In the genomic region with DNA sequence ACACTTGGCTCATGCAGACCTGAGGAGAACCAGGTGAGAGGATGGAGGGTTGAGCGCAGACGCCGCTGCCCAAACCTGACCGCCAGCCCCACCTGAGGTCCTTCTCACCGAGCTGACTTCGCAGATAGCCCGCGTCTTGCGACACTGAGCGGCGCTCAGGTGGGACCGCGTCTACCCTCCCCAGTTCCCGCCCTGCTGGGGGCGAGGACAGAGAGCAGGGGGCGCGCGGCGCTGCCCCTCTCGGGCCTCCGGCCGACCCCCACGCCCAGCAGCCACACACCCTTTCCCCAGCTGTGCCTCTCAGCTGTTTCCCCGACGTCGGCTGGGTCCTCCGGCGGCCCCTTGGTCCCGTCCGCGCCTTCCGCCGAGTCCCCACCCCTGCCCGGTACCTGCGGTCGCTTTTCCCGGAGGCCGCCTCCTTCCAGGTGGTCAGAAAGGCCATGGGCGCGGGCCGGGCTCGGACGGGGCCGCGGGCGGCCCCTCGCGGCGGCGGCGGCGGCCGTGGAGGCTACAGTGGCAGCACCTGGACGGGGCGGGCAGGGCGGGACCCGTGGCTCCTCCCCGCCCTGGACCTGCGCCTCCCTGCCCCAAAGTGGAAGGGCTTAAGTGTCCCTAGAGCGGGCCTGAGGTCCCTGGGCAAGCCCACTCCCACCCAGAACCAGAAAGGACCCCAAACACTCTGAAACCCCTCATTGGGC, we compare ENCODE assay signal across 10 cellular contexts. TPM values are rescaled to one million over a fixed set of nuclear protein-coding genes. Genes with fewer than 3 reads are reported as not detected.
A peak's percentile ranks its signal among the peaks of the same experiment; 100 is the strongest.
DNase-seq lines count a peak whose midpoint lies in the region; ATAC-seq and TF ChIP-seq lines count a peak whose summit lies in the region.
"Had no signal": no experiment of that assay in that cellular context is flagged by ENCODE, and none has a peak within 500 bp of the region (broad histone marks: within the 10 kb centered on the region; RNA-seq: fewer than 3 reads in every experiment).

No MANE protein-coding gene starts in this region.

- H2BK120ac ChIP-seq in mesenchymal stem cell (ENCODE audit: low read depth, low read length) = no peak overlapping the region

- intact Hi-C loops in A673 (cut with micrococcal nuclease; ENCODE audit: unreplicated experiment) = loop anchor here (10.0 kb wide), 1 partner anchor 420 kb away; no protein-coding TSS in a partner anchor

- H3K79me1 ChIP-seq in mesenchymal stem cell (replicated peaks; ENCODE audit: low read length, poor library complexity, severe bottlenecking) = no peaks in the 10 kb centered on the region

- H3K9ac ChIP-seq in endodermal cell (ENCODE audit: extremely low read depth, low read length, poor library complexity, severe bottlenecking) (no peak overlapping the region), mesenchymal stem cell (ENCODE audit: low read length) (no peak overlapping the region)

- no peak overlapping the region for H3K4ac ChIP-seq in mesenchymal stem cell (ENCODE audit: low read depth in 1 of 2, low read length in 2 of 2)

- H3K27me3 ChIP-seq in endodermal cell (ENCODE audit: control insufficient read depth, insufficient read depth, low read length, poor library complexity, severe bottlenecking) = peaks cover 29% of the 10 kb centered on the region
- H3K27me3 ChIP-seq in mesenchymal stem cell (ENCODE audit: control insufficient read depth in 1 of 2, insufficient read depth in 1 of 2, low read length in 2 of 2) = peaks cover 40 to 46% of the 10 kb centered on the region in 2 experiments
- no peaks in the 10 kb centered on the region for H3K27me3 ChIP-seq in A673 (replicated peaks; ENCODE audit: insufficient read depth, low read depth, low read length, poor library complexity)

- H3K4me3 ChIP-seq in endodermal cell (ENCODE audit: low read length) (no peak overlapping the region), mesenchymal stem cell (ENCODE audit: insufficient read depth in 1 of 2, low read depth in 1 of 2, low read length in 2 of 2) (no peak overlapping the region), A673 (ENCODE audit: low read depth, low read length, poor library complexity, severe bottlenecking) (no peak overlapping the region)

- no peaks in the 10 kb centered on the region for H3K9me3 ChIP-seq in endodermal cell (ENCODE audit: control insufficient read depth, low read length)
- H3K9me3 ChIP-seq in mesenchymal stem cell (ENCODE audit: control insufficient read depth, low read length) = no peaks in the 10 kb centered on the region
- no peaks in the 10 kb centered on the region for H3K9me3 ChIP-seq in A673 (ENCODE audit: low read depth, low read length, poor library complexity, severe bottlenecking)

- peak; percentile 8; the same call in 1 of the 2 replicates for TF ChIP-seq RAD21 in Ishikawa (IDR thresholded peaks at IDR 0.05; ENCODE audit: low read depth)

- POLR2A ChIA-PET in A673 (lab: Charles Lee; ENCODE audit: low non-redundant PET) = no interaction called here

- CTCF ChIA-PET in A673 (lab: Charles Lee) = no interaction called here

- H2BK5ac ChIP-seq in mesenchymal stem cell (ENCODE audit: low read depth, low read length, poor library complexity, severe bottlenecking) = no peak overlapping the region

- no peak overlapping the region for H4K8ac ChIP-seq in mesenchymal stem cell (ENCODE audit: low read length)

- peaks cover 26% of the 10 kb centered on the region for H3K4me1 Mint-ChIP-seq in endodermal cell

- H3K4me2 ChIP-seq in mesenchymal stem cell (ENCODE audit: low read length, poor library complexity, severe bottlenecking) = peak overlapping the region; percentile 57

- H4K91ac ChIP-seq in mesenchymal stem cell (ENCODE audit: low read length) = no peak overlapping the region

- H2AFZ ChIP-seq in mesenchymal stem cell (ENCODE audit: low read depth, low read length) = no peak overlapping the region

- ATAC-seq in GM18511 (IDR thresholded peaks at IDR 0.05; ENCODE audit: unreplicated experiment) (no peak), GM21786 (IDR thresholded peaks at IDR 0.05; ENCODE audit: unreplicated experiment) (no peak)

- H3K36me3 Mint-ChIP-seq in endodermal cell (ENCODE audit: low read depth) = no peaks in the 10 kb centered on the region

- no peak overlapping the region for H3K18ac ChIP-seq in mesenchymal stem cell (ENCODE audit: low read depth in 1 of 2, low read length in 2 of 2)

- 15 to 66% methylated on average over 11 to 60 of the region's 60 CpGs for WGBS in endodermal cell (ENCODE audit: insufficient coverage in 1 of 2, insufficient read length in 1 of 2), 2 experiments
- 5% methylated on average over 44 of the region's 60 CpGs for WGBS in mesenchymal stem cell

- H2BK15ac ChIP-seq in mesenchymal stem cell (ENCODE audit: low read depth, poor library complexity, severe bottlenecking) = no peak overlapping the region

- H3K36me3 ChIP-seq in endodermal cell (ENCODE audit: control insufficient read depth, insufficient read depth, low read length) (no peaks in the 10 kb centered on the region), mesenchymal stem cell (ENCODE audit: control insufficient read depth in 1 of 2, insufficient read depth in 2 of 2, low read depth in 1 of 2, low read length in 2 of 2) (no peaks in the 10 kb centered on the region), A673 (ENCODE audit: insufficient read depth, low read length, poor library complexity, severe bottlenecking) (no peaks in the 10 kb centered on the region)

- H2AK5ac ChIP-seq in mesenchymal stem cell (ENCODE audit: low read length, severe bottlenecking) = no peak overlapping the region

- TF ChIP-seq CTCF in endodermal cell (conservative IDR thresholded peaks at IDR 0.05) (peak; percentile 62), A673 (conservative IDR thresholded peaks at IDR 0.05; ENCODE audit: low read depth, low read length) (no peak)

- peak overlapping the region in 1 of 2 experiments; percentile 66 for H3K23ac ChIP-seq in mesenchymal stem cell (ENCODE audit: low read length in 2 of 2)

- H3K14ac ChIP-seq in mesenchymal stem cell (ENCODE audit: low read length in 2 of 2) = peak overlapping the region in 1 of 2 experiments; percentile 14

- no peaks in the 10 kb centered on the region for H3K9me3 Mint-ChIP-seq in endodermal cell

- H3K27me3 Mint-ChIP-seq in endodermal cell (ENCODE audit: insufficient read depth) = peaks cover 22% of the 10 kb centered on the region

- peak; percentile 48 for DNase-seq in AG08396 (ENCODE audit: low spot score)
- DNase-seq in endodermal cell = peak; percentile 89
- no peak for DNase-seq in mesenchymal stem cell
- DNase-seq in cortex of kidney (lab: John Stamatoyannopoulos, UW) = no peak
- no peak for DNase-seq in A673 (ENCODE audit: low spot score)
- DNase-seq: NCI-H1105; stimulated activated CD4-positive, alpha-beta T cell treated with anti-CD3 and anti-CD28 coated beads, Interleukin-15, amount 100 ng/mL, for 24 hours had no signal

- H3K27ac Mint-ChIP-seq in endodermal cell = no peak overlapping the region

- no TSS peak for BruUV-seq in A673 (replicated peaks; lab: Mats Ljungman, UMichigan)

- peak overlapping the region; percentile 50 for H3K4me3 Mint-ChIP-seq in endodermal cell

- H3K4me1 ChIP-seq in endodermal cell (ENCODE audit: control insufficient read depth, insufficient read depth, low read length) = peaks cover 4% of the 10 kb centered on the region
- H3K4me1 ChIP-seq in mesenchymal stem cell (ENCODE audit: control insufficient read depth, insufficient read depth, low read depth, low read length) = peaks cover 8% of the 10 kb centered on the region
- H3K4me1 ChIP-seq in A673 (ENCODE audit: insufficient read depth, low read length, poor library complexity, severe bottlenecking) = peaks cover 6% of the 10 kb centered on the region

- TF ChIP-seq EP300 in Ishikawa (IDR thresholded peaks at IDR 0.05; ENCODE audit: borderline replicate concordance) = no peak

- no peak overlapping the region for H2BK12ac ChIP-seq in mesenchymal stem cell (ENCODE audit: low read length in 2 of 2)

- no peak overlapping the region for H3K27ac ChIP-seq in endodermal cell (ENCODE audit: low read depth, low read length)
- no peak overlapping the region for H3K27ac ChIP-seq in mesenchymal stem cell (ENCODE audit: low read length, poor library complexity, severe bottlenecking)
- H3K27ac ChIP-seq in A673 (ENCODE audit: low read depth, low read length, poor library complexity, severe bottlenecking) = no peak overlapping the region

TF ChIP-seq in Ishikawa, 13 proteins besides CTCF, POLR2A, EP300 and RAD21:
- TF ChIP-seq ZBTB7A (IDR thresholded peaks at IDR 0.05; ENCODE audit: low read depth) = peak; percentile 72
- TF ChIP-seq, protein P1, sequence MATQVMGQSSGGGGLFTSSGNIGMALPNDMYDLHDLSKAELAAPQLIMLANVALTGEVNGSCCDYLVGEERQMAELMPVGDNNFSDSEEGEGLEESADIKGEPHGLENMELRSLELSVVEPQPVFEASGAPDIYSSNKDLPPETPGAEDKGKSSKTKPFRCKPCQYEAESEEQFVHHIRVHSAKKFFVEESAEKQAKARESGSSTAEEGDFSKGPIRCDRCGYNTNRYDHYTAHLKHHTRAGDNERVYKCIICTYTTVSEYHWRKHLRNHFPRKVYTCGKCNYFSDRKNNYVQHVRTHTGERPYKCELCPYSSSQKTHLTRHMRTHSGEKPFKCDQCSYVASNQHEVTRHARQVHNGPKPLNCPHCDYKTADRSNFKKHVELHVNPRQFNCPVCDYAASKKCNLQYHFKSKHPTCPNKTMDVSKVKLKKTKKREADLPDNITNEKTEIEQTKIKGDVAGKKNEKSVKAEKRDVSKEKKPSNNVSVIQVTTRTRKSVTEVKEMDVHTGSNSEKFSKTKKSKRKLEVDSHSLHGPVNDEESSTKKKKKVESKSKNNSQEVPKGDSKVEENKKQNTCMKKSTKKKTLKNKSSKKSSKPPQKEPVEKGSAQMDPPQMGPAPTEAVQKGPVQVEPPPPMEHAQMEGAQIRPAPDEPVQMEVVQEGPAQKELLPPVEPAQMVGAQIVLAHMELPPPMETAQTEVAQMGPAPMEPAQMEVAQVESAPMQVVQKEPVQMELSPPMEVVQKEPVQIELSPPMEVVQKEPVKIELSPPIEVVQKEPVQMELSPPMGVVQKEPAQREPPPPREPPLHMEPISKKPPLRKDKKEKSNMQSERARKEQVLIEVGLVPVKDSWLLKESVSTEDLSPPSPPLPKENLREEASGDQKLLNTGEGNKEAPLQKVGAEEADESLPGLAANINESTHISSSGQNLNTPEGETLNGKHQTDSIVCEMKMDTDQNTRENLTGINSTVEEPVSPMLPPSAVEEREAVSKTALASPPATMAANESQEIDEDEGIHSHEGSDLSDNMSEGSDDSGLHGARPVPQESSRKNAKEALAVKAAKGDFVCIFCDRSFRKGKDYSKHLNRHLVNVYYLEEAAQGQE (IDR thresholded peaks at IDR 0.05; ENCODE audit: low read depth) = no peak
TF ChIP-seq in Ishikawa: peak in this region for 1.

RNA-seq across cellular contexts. Expression of a gene that starts 14.4 kb away (rescaled TPM):
- total RNA-seq in endodermal cell (10 to 100 TPM; 12.8 to 20.7 TPM), A673 (2021) (3.1 and 5.1 TPM in 2 replicates)
- 2.1 TPM for polyA plus RNA-seq in endodermal cell (2013, experiment 1 of 2)
- polyA plus RNA-seq in endodermal cell (2013, experiment 2 of 2) = 4.3 TPM
- polyA plus RNA-seq in mesenchymal stem cell (2013, experiment 1 of 2) = 2.3 TPM
- polyA plus RNA-seq in mesenchymal stem cell (2013, experiment 2 of 2) = 2.4 TPM

Comparison
In these comparisons a context has a peak if more than half of its experiments do, and no peak if none do; other contexts are left out.
1. DNase-seq: peak in AG08396 (single experiment) and endodermal cell (single experiment); none in mesenchymal stem cell (single experiment), cortex of kidney (single experiment) and A673 (single experiment).